16 cellular contexts compared by ENCODE assay signal in the genomic region with DNA sequence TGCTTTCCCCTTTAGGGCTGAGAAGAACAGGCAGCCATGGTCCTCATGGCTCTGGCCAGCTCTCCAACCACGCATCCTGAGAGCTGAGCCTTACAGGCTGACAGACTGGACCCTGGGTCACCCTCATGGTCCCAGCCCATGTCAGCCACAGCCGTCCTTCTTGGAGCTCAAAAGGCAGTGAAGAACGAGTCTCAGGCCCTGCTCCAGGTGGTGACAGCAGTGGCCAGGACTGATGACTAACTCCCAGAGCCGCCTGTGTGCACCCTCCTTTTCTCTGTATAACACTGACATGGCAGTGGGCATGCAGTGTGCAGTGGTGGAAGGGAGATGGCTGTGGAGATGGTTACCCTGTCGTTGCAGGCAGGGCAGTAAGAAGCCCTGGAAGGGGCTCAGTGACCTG. TPM values are rescaled to one million over a fixed set of nuclear protein-coding genes. Genes with fewer than 3 reads are reported as not detected.
DNase-seq lines count a peak whose midpoint lies in the region; ATAC-seq and TF ChIP-seq lines count a peak whose summit lies in the region.
"Had no signal": no experiment of that assay in that cellular context is flagged by ENCODE, and none has a peak within 500 bp of the region (broad histone marks: within the 10 kb centered on the region; RNA-seq: fewer than 3 reads in every experiment).

No MANE protein-coding gene starts in this region.

- ATAC-seq in heart right ventricle: no peak
- no peak for ATAC-seq in HG03378 (IDR thresholded peaks at IDR 0.05; ENCODE audit: unreplicated experiment)

- H3K27ac ChIP-seq in heart right ventricle: no peak overlapping the region
- no peak overlapping the region for H3K27ac ChIP-seq in BLaER1 treated with 17β-estradiol and CSF1 and Interleukin-3, amounts not matched to agents 10 nM and 100 nM
- H3K27ac ChIP-seq: GM23248, HL-60 had no signal

- peaks cover 0 to 6% (median 0%) of the 10 kb centered on the region in 11 donors for H3K9me3 ChIP-seq in heart right ventricle
- peaks cover 2 to 14% (median 9%) of the 10 kb centered on the region in 11 experiments; a peak in 21 of 22 replicates for H3K9me3 ChIP-seq in BLaER1 treated with 17β-estradiol and CSF1 and Interleukin-3, amounts not matched to agents 10 nM and 100 nM (replicated peaks in 1 of 11)
- H3K9me3 ChIP-seq: BE2C, HAP-1 had no signal

- no peak overlapping the region for H3K4me3 ChIP-seq in heart right ventricle
- no peak overlapping the region for H3K4me3 ChIP-seq in BLaER1 treated with 17β-estradiol and CSF1 and Interleukin-3, amounts not matched to agents 10 nM and 100 nM
- H3K4me3 ChIP-seq: GM23248, HAP-1 had no signal

- no peak overlapping the region for H3K9ac ChIP-seq in BLaER1 treated with 17β-estradiol and CSF1 and Interleukin-3, amounts not matched to agents 10 nM and 100 nM
- H3K9ac ChIP-seq: GM23248 had no signal

- 63 to 77% methylated on average over 5 of the region's 5 CpGs for WGBS in heart right ventricle, 2 donors

- CTCF ChIA-PET in GM10248 (lab: Yijun Ruan, JAX): interaction anchor here (1.4 kb wide), 1 partner anchor 27 kb away, joined by 3 read pairs; no protein-coding TSS in a partner anchor

- TF ChIP-seq CTCF in heart right ventricle (IDR thresholded peaks at IDR 0.05) (no peak), GM10248 (IDR thresholded peaks at IDR 0.05; ENCODE audit: control extremely low read depth, extremely low read depth, low read depth, missing control alignments) (no peak)

- H4K20me1 ChIP-seq in BLaER1 treated with 17β-estradiol and CSF1 and Interleukin-3, amounts not matched to agents 10 nM and 100 nM: peaks cover 0 to 51% (median 9%) of the 10 kb centered on the region in 11 experiments; a peak in 9 of 22 replicates

- H3K4me1 ChIP-seq in heart right ventricle: peaks cover 0 to 14% (median 0%) of the 10 kb centered on the region in 9 donors
- peaks cover 22 to 64% (median 63%) of the 10 kb centered on the region in 10 experiments; a peak in 19 of 20 replicates for H3K4me1 ChIP-seq in BLaER1 treated with 17β-estradiol and CSF1 and Interleukin-3, amounts not matched to agents 10 nM and 100 nM

- DNase-seq in cardiac septum (ENCODE audit: low spot score) (peak; percentile 67), heart right ventricle (no peak), GM10248 (ENCODE audit: extremely low spot score) (peak; percentile 5), posterior vena cava (ENCODE audit: low spot score) (peak; percentile 58), germinal center (ENCODE audit: low spot score) (no peak), epidermal melanocyte (ENCODE audit: insufficient read length, low spot score) (no peak)
- DNase-seq: CD4-positive, alpha-beta memory T cell had no signal

- intact Hi-C loops in cardiac septum (cut with DNase I) (no loop called here), heart right ventricle (cut with DNase I) (no loop called here), posterior vena cava (cut with DNase I) (no loop called here)

- H3K36me3 ChIP-seq in heart right ventricle: no peaks in the 10 kb centered on the region
- H3K36me3 ChIP-seq in BLaER1 treated with 17β-estradiol and CSF1 and Interleukin-3, amounts not matched to agents 10 nM and 100 nM: no peaks in the 10 kb centered on the region
- H3K36me3 ChIP-seq: BE2C, HAP-1 had no signal

- peak overlapping the region in 10 of 11 experiments; percentile 15 to 87 (median 70); a peak in 19 of 22 replicates for H3K4me2 ChIP-seq in BLaER1 treated with 17β-estradiol and CSF1 and Interleukin-3, amounts not matched to agents 10 nM and 100 nM

- POLR2A ChIA-PET in GM10248 (lab: Yijun Ruan, JAX): no interaction called here

- H3K27me3 ChIP-seq in heart right ventricle: peaks cover 0 to 35% (median 3%) of the 10 kb centered on the region in 7 donors
- H3K27me3 ChIP-seq in BLaER1 treated with 17β-estradiol and CSF1 and Interleukin-3, amounts not matched to agents 10 nM and 100 nM: peaks cover 26 to 100% (median 73%) of the 10 kb centered on the region in 11 experiments
- H3K27me3 ChIP-seq: BE2C had no signal

RNA-seq across cellular contexts. Expression of gene DUSP9, which starts 10.3 kb away (rescaled TPM):
- total RNA-seq in cardiac septum (not detected), heart right ventricle (under 1 TPM in 1 of 10 donors, not detected in 9; 0.09 TPM), posterior vena cava (not detected)
- polyA plus RNA-seq in heart right ventricle: under 1 TPM in 1 of 2 donors, not detected in 1; 0.03 TPM
- total RNA-seq: CD4-positive, alpha-beta memory T cell; GM23248; HT1080 had no signal
- polyA plus RNA-seq: CD14-positive monocyte; CD4-positive, alpha-beta memory T cell; GM23248; IgD-negative memory B cell had no signal

RNA-seq across cellular contexts. Expression of gene PNCK, which starts 36.9 kb away (rescaled TPM):
- total RNA-seq in cardiac septum (7.6 TPM), heart right ventricle (10 to 100 TPM in 2 of 10 donors, 1 to 10 TPM in 8; 3.6 to 15.6 (median 5.9) TPM), posterior vena cava (10 to 100 TPM; 41.1 to 58.9 TPM)
- polyA plus RNA-seq in heart right ventricle: 1 to 10 TPM; 2.0 to 5.6 TPM
- total RNA-seq: CD4-positive, alpha-beta memory T cell; GM23248; HT1080 had no signal
- polyA plus RNA-seq: CD14-positive monocyte; CD4-positive, alpha-beta memory T cell; GM23248; IgD-negative memory B cell had no signal

RNA-seq across cellular contexts. Expression of gene CCNQ, which starts 37.8 kb away (rescaled TPM):
- 23.3 TPM for total RNA-seq in cardiac septum
- 10 to 100 TPM; 16.9 to 50.1 (median 21.7) TPM for total RNA-seq in heart right ventricle
- 100 to 1,000 TPM in 1 of 2 donors, 10 to 100 TPM in 1; 95.2 to 132 TPM for polyA plus RNA-seq in heart right ventricle
- total RNA-seq in posterior vena cava: 10 to 100 TPM; 15.8 to 21.7 TPM

RNA-seq across cellular contexts. Expression of gene SLC6A8, which starts 51.0 kb away (rescaled TPM):
- 144 TPM for total RNA-seq in cardiac septum
- 100 to 1,000 TPM; 150 to 238 (median 186) TPM for total RNA-seq in heart right ventricle
- polyA plus RNA-seq in heart right ventricle: 100 to 1,000 TPM; 128 to 155 TPM
- total RNA-seq in posterior vena cava: 10 to 100 TPM; 33.5 to 42.3 TPM

Comparison
In these comparisons a context has a peak if more than half of its experiments do, and no peak if none do; other contexts are left out.
1. DNase-seq: peak in cardiac septum (single experiment), GM10248 (single experiment) and posterior vena cava (single experiment); none in heart right ventricle (0 of 2), germinal center (single experiment) and epidermal melanocyte (single experiment).